ENCODE assay signal across 19 cellular contexts in the genomic region with DNA sequence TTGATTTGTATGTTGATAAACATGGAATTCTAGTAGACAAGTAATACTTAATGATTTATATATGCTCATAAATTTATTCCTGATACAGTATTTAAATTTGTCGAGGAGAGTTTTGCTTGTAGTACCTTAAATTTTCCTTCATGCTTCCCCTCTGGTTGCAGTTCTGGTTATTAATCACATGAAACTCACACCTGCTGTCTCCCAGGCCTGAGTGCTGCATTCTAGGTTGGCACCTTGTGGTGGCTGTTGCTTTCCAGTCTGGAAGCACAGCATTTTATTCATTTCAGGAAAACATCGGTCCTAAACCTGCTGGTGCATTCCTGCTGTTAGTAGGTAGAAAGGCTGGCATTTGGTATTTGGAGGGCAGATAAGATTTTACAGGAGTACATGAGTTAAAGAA.
"Had no signal": no experiment of that assay in that cellular context is flagged by ENCODE, and none has a peak within 500 bp of the region (broad histone marks: within the 10 kb centered on the region; RNA-seq: fewer than 3 reads in every experiment).

No MANE protein-coding gene starts in this region.

- H3K9me3 Mint-ChIP-seq: activated naive CD8-positive, alpha-beta T cell treated with anti-CD3 and anti-CD28 coated beads, Interleukin-2, amount 10 ng/mL, durations not matched to agents 7 days and 5 days; endodermal cell; stimulated activated naive B cell treated with anti-CD40 and anti-IgM and Interleukin-4, amounts not matched to agents 10 μg/mL and 1 μg/mL and 100 μg/mL, for 72 hours had no signal

- H3K9me3 ChIP-seq: left lung, spleen, thoracic aorta, upper lobe of right lung had no signal

- H3K4me1 Mint-ChIP-seq: activated naive CD8-positive, alpha-beta T cell treated with anti-CD3 and anti-CD28 coated beads, Interleukin-2, amount 10 ng/mL, durations not matched to agents 7 days and 5 days; endodermal cell; stimulated activated naive B cell treated with anti-CD40 and anti-IgM and Interleukin-4, amounts not matched to agents 10 μg/mL and 1 μg/mL and 100 μg/mL, for 72 hours had no signal

- H3K27me3 ChIP-seq: dorsolateral prefrontal cortex, left lung, spleen, upper lobe of right lung had no signal

- H3K27ac ChIP-seq: dorsolateral prefrontal cortex, left lung, spleen, thoracic aorta, upper lobe of right lung, VCaP had no signal

- H3K27ac Mint-ChIP-seq: activated naive CD8-positive, alpha-beta T cell treated with anti-CD3 and anti-CD28 coated beads, Interleukin-2, amount 10 ng/mL, durations not matched to agents 7 days and 5 days; endodermal cell; stimulated activated naive B cell treated with anti-CD40 and anti-IgM and Interleukin-4, amounts not matched to agents 10 μg/mL and 1 μg/mL and 100 μg/mL, for 72 hours had no signal

- H3K27me3 Mint-ChIP-seq: activated naive CD8-positive, alpha-beta T cell treated with anti-CD3 and anti-CD28 coated beads, Interleukin-2, amount 10 ng/mL, durations not matched to agents 7 days and 5 days; stimulated activated naive B cell treated with anti-CD40 and anti-IgM and Interleukin-4, amounts not matched to agents 10 μg/mL and 1 μg/mL and 100 μg/mL, for 72 hours had no signal

- DNase-seq: activated CD4-positive, alpha-beta T cell treated with anti-CD3 and anti-CD28 coated beads, Interleukin-2, amount 50 U/mL, for 4 hours; activated CD4-positive, CD25-positive, alpha-beta regulatory T cell treated with anti-CD3 and anti-CD28 coated beads, Interleukin-2, amount 50 U/mL, for 72 hours; activated naive CD8-positive, alpha-beta T cell treated with anti-CD3 and anti-CD28 coated beads, Interleukin-2, amount 10 ng/mL, durations not matched to agents 7 days and 5 days; amygdala; caudate nucleus; dorsolateral prefrontal cortex; endodermal cell; foreskin melanocyte; left lung; mammary epithelial cell; occipital lobe; retina; spleen; stimulated activated CD4-positive, alpha-beta T cell treated with anti-CD3 and anti-CD28 coated beads, Interleukin-4, amount 100 ng/mL, for 4 hours; stimulated activated naive B cell treated with anti-CD40 and anti-IgM and Interleukin-4, amounts not matched to agents 10 μg/mL and 1 μg/mL and 100 μg/mL, for 72 hours; T-helper 2 cell; upper lobe of right lung had no signal

- ATAC-seq: left lung; stimulated activated naive B cell treated with anti-CD40 and anti-IgM and Interleukin-4, amounts not matched to agents 10 μg/mL and 1 μg/mL and 100 μg/mL, for 72 hours; upper lobe of right lung had no signal

- H3K4me1 ChIP-seq: left lung, spleen, upper lobe of right lung had no signal

- H3K4me3 ChIP-seq: dorsolateral prefrontal cortex, left lung, spleen, thoracic aorta, upper lobe of right lung had no signal

- H3K4me3 Mint-ChIP-seq: activated naive CD8-positive, alpha-beta T cell treated with anti-CD3 and anti-CD28 coated beads, Interleukin-2, amount 10 ng/mL, durations not matched to agents 7 days and 5 days; endodermal cell; stimulated activated naive B cell treated with anti-CD40 and anti-IgM and Interleukin-4, amounts not matched to agents 10 μg/mL and 1 μg/mL and 100 μg/mL, for 72 hours had no signal
